In genomic region chr1:218717611-218718010, GRCh38 we compare ENCODE assay signal across 24 cellular contexts.
DNase-seq lines count a peak whose midpoint lies in the region; FAIRE-seq and TF ChIP-seq lines count a peak whose summit lies in the region.
"Had no signal": no experiment of that assay in that cellular context is flagged by ENCODE, and none has a peak within 500 bp of the region (broad histone marks: within the 10 kb centered on the region; RNA-seq: fewer than 3 reads in every experiment).

No MANE protein-coding gene starts in this region.

- H3K4me1 ChIP-seq in astrocyte (ENCODE audit: insufficient read depth, low read length), result peaks cover 25% of the 10 kb centered on the region
- peaks cover 0 to 7% (median 0%) of the 10 kb centered on the region in 4 donors for H3K4me1 ChIP-seq in sigmoid colon
- H3K4me1 ChIP-seq: breast epithelium had no signal

- peak overlapping the region; percentile 11 for H3K27ac Mint-ChIP-seq in astrocyte (ENCODE audit: unreplicated experiment)
- H3K27ac Mint-ChIP-seq: activated CD4-positive, alpha-beta memory T cell treated with anti-CD3 and anti-CD28 coated beads for 36 hours; activated naive CD4-positive, alpha-beta T cell treated with anti-CD3 and anti-CD28 coated beads for 36 hours; activated T-cell treated with anti-CD3 and anti-CD28 coated beads, Interleukin-2, amount 50 U/mL, for 24 hours; stimulated activated effector memory CD8-positive, alpha-beta T cell treated with anti-CD3 and anti-CD28 coated beads, Interleukin-12 subunit alpha, Interleukin-12 subunit beta, amount 100 ng/mL, for 72 hours; T-cell had no signal

- peak; percentile 18 for DNase-seq in HCEC 1CT
- DNase-seq in astrocyte (ENCODE audit: low read depth), result peak; percentile 80
- DNase-seq in fibroblast of peridontal ligament (ENCODE audit: extremely low read depth), result peak; percentile 89
- DNase-seq in renal cortical epithelial cell (ENCODE audit: low read depth), result peak; percentile 82
- no peak for DNase-seq in anterior cingulate cortex (lab: John Stamatoyannopoulos, UW)
- DNase-seq in sigmoid colon, result no peak
- no peak for DNase-seq in activated CD4-positive, alpha-beta T cell treated with anti-CD3 and anti-CD28 coated beads, Interleukin-2, amount 50 U/mL, for 1 hour
- no peak for DNase-seq in activated naive CD4-positive, alpha-beta T cell treated with anti-CD3 and anti-CD28 coated beads, Interleukin-2, amount 50 U/mL, for 16 hours
- DNase-seq: activated CD4-positive, alpha-beta memory T cell treated with anti-CD3 and anti-CD28 coated beads for 36 hours; activated naive CD4-positive, alpha-beta T cell treated with anti-CD3 and anti-CD28 coated beads for 36 hours; activated T-cell treated with anti-CD3 and anti-CD28 coated beads, Interleukin-2, amount 50 U/mL, for 24 hours; hypothalamus; kidney; MM.1S; NCI-H1694 treated with DMSO at 0.1 percent for 48 hours; NCI-H446; NK-92 treated with Interleukin-12 subunit alpha and Interleukin-12 subunit beta, amount 100 ng/mL, for 24 hours; stimulated activated CD4-positive, alpha-beta T cell treated with anti-CD3 and anti-CD28 coated beads, Interleukin-15, amount 100 ng/mL, for 24 hours; T-cell had no signal

- H3K36me3 Mint-ChIP-seq in astrocyte (ENCODE audit: low read depth, unreplicated experiment), result no peaks in the 10 kb centered on the region
- H3K36me3 Mint-ChIP-seq: activated CD4-positive, alpha-beta memory T cell treated with anti-CD3 and anti-CD28 coated beads for 36 hours; stimulated activated effector memory CD8-positive, alpha-beta T cell treated with anti-CD3 and anti-CD28 coated beads, Interleukin-12 subunit alpha, Interleukin-12 subunit beta, amount 100 ng/mL, for 72 hours; T-cell had no signal

- H3K4me3 Mint-ChIP-seq in astrocyte (ENCODE audit: unreplicated experiment), result no peak overlapping the region
- H3K4me3 Mint-ChIP-seq: activated CD4-positive, alpha-beta memory T cell treated with anti-CD3 and anti-CD28 coated beads for 36 hours; activated naive CD4-positive, alpha-beta T cell treated with anti-CD3 and anti-CD28 coated beads for 36 hours; activated T-cell treated with anti-CD3 and anti-CD28 coated beads, Interleukin-2, amount 50 U/mL, for 24 hours; neural crest cell; stimulated activated effector memory CD8-positive, alpha-beta T cell treated with anti-CD3 and anti-CD28 coated beads, Interleukin-12 subunit alpha, Interleukin-12 subunit beta, amount 100 ng/mL, for 72 hours; T-cell had no signal

- TF ChIP-seq EP300 in sigmoid colon (IDR thresholded peaks at IDR 0.05), result no peak

- H3K9me3 ChIP-seq in astrocyte (ENCODE audit: insufficient read depth, low read depth, low read length) (peaks cover 4% of the 10 kb centered on the region), sigmoid colon (no peaks in the 10 kb centered on the region)
- H3K9me3 ChIP-seq: breast epithelium, thoracic aorta had no signal

- no peak for TF ChIP-seq POLR2A in sigmoid colon (IDR thresholded peaks at IDR 0.05)

- no peak overlapping the region for H3K4me3 ChIP-seq in astrocyte (ENCODE audit: insufficient read depth, low read depth, low read length)
- H3K4me3 ChIP-seq in sigmoid colon, result no peak overlapping the region
- H3K4me3 ChIP-seq: breast epithelium, thoracic aorta had no signal

- no peaks in the 10 kb centered on the region for H3K79me2 ChIP-seq in astrocyte (ENCODE audit: insufficient read depth, low read length)

- 18 to 19% methylated on average over 1 of the region's 1 CpG for WGBS in sigmoid colon, 2 donors

- H3K27me3 ChIP-seq in astrocyte (ENCODE audit: insufficient read depth, low read length) (no peaks in the 10 kb centered on the region), sigmoid colon (no peaks in the 10 kb centered on the region)
- H3K27me3 ChIP-seq: breast epithelium had no signal

- H3K36me3 ChIP-seq in astrocyte (ENCODE audit: insufficient read depth, low read length), result no peaks in the 10 kb centered on the region
- H3K36me3 ChIP-seq in sigmoid colon, result no peaks in the 10 kb centered on the region
- H3K36me3 ChIP-seq: breast epithelium, thoracic aorta had no signal

- peaks cover 16% of the 10 kb centered on the region for H3K4me1 Mint-ChIP-seq in astrocyte (ENCODE audit: low read depth, unreplicated experiment)
- H3K4me1 Mint-ChIP-seq: stimulated activated effector memory CD8-positive, alpha-beta T cell treated with anti-CD3 and anti-CD28 coated beads, Interleukin-12 subunit alpha, Interleukin-12 subunit beta, amount 100 ng/mL, for 72 hours; T-cell had no signal

- peak; percentile 55 for FAIRE-seq in astrocyte (lab: Jason Lieb, UNC)
- FAIRE-seq: D721Med, kidney had no signal

- H2AFZ ChIP-seq in astrocyte (ENCODE audit: low read depth, low read length), result no peak overlapping the region

- H3K9me3 Mint-ChIP-seq in astrocyte (ENCODE audit: unreplicated experiment), result peaks cover 4% of the 10 kb centered on the region
- H3K9me3 Mint-ChIP-seq: activated CD4-positive, alpha-beta memory T cell treated with anti-CD3 and anti-CD28 coated beads for 36 hours; activated naive CD4-positive, alpha-beta T cell treated with anti-CD3 and anti-CD28 coated beads for 36 hours; stimulated activated effector memory CD8-positive, alpha-beta T cell treated with anti-CD3 and anti-CD28 coated beads, Interleukin-12 subunit alpha, Interleukin-12 subunit beta, amount 100 ng/mL, for 72 hours had no signal

- H3K27ac ChIP-seq in astrocyte (ENCODE audit: low read depth, low read length), result peak overlapping the region; percentile 61
- H3K27ac ChIP-seq in sigmoid colon, result no peak overlapping the region
- H3K27ac ChIP-seq: breast epithelium, thoracic aorta had no signal

- intact Hi-C loops in sigmoid colon (cut with DNase I), result no loop called here

- H4K20me1 ChIP-seq in astrocyte (ENCODE audit: insufficient read depth, low read length), result no peaks in the 10 kb centered on the region

- peak overlapping the region; percentile 46 for H3K4me2 ChIP-seq in astrocyte (ENCODE audit: low read length)

- H3K27me3 Mint-ChIP-seq in astrocyte (ENCODE audit: low read depth, unreplicated experiment), result no peaks in the 10 kb centered on the region
- H3K27me3 Mint-ChIP-seq: activated CD4-positive, alpha-beta memory T cell treated with anti-CD3 and anti-CD28 coated beads for 36 hours; activated T-cell treated with anti-CD3 and anti-CD28 coated beads, Interleukin-2, amount 50 U/mL, for 24 hours; T-cell had no signal

- H3K9ac ChIP-seq in astrocyte (ENCODE audit: low read length), result peak overlapping the region; percentile 44

- TF ChIP-seq CTCF in astrocyte (IDR thresholded peaks at IDR 0.05; ENCODE audit: insufficient read depth, low read depth, low read length), result no peak
- TF ChIP-seq CTCF in sigmoid colon (IDR thresholded peaks at IDR 0.05), result no peak

Comparison
In these comparisons a context has a peak if more than half of its experiments do, and no peak if none do; other contexts are left out.
1. DNase-seq: peak in HCEC 1CT (single experiment), astrocyte (single experiment), fibroblast of peridontal ligament (single experiment) and renal cortical epithelial cell (single experiment); none in anterior cingulate cortex (0 of 58), sigmoid colon (single experiment), activated CD4-positive, alpha-beta T cell treated with anti-CD3 and anti-CD28 coated beads, Interleukin-2, amount 50 U/mL, for 1 hour (single experiment) and activated naive CD4-positive, alpha-beta T cell treated with anti-CD3 and anti-CD28 coated beads, Interleukin-2, amount 50 U/mL, for 16 hours (single experiment).